ENCODE assay signal across 15 cellular contexts in the genomic region with DNA sequence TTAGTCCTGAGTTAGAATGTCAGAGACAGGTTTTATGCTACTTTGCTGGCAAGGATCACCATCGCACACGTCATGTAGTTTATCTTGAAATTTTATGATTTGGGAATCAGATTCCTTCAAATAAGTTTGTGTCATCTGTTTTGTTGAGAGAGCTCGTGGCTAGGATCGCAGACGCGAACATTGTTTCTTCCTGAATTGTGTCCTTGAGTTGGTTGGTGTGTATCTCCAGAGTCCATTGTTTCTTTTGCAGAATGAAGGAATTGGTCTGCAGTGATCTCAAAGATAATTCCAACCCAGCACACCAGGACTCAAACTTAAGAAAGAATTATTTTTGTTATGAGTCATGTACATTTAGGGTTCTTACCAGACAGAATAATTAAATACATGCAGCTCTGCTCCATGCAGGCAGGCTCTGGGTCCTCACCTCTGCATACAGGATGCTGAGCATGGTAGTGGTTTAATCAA. TPM values are rescaled to one million over a fixed set of nuclear protein-coding genes. Genes with fewer than 3 reads are reported as not detected.
DNase-seq lines count a peak whose midpoint lies in the region; ATAC-seq and TF ChIP-seq lines count a peak whose summit lies in the region.
"Had no signal": no experiment of that assay in that cellular context is flagged by ENCODE, and none has a peak within 500 bp of the region (broad histone marks: within the 10 kb centered on the region; RNA-seq: fewer than 3 reads in every experiment).

No MANE protein-coding gene starts in this region.

- peaks cover 18% of the 10 kb centered on the region for H3K4me1 ChIP-seq in fibroblast of lung (ENCODE audit: control insufficient read depth, extremely low read depth, insufficient read depth, low read length)

- H3K4me3 ChIP-seq in fibroblast of lung (replicated peaks in 1 of 4; ENCODE audit: control extremely low read depth in 1 of 4, insufficient read depth in 1 of 4, low read depth in 3 of 4, low read length in 4 of 4), result no peak overlapping the region
- H3K4me3 ChIP-seq: left ventricle myocardium inferior, suprapubic skin had no signal

- peak overlapping the region; percentile 40 for H3K4me2 ChIP-seq in fibroblast of lung (ENCODE audit: extremely low read depth, insufficient read depth, low read length)

- intact Hi-C loops in natural killer cell (cut with micrococcal nuclease), result no loop called here

- peaks cover 2% of the 10 kb centered on the region for H4K20me1 ChIP-seq in fibroblast of lung (ENCODE audit: control insufficient read depth, extremely low read depth, insufficient read depth, low read length)

- H3K27me3 ChIP-seq in fibroblast of lung (ENCODE audit: control insufficient read depth, insufficient read depth, low read length), result no peaks in the 10 kb centered on the region
- H3K27me3 ChIP-seq: suprapubic skin had no signal

- H3K27ac Mint-ChIP-seq in activated naive CD8-positive, alpha-beta T cell, result peak overlapping the region; percentile 22
- no peak overlapping the region for H3K27ac Mint-ChIP-seq in activated naive CD8-positive, alpha-beta T cell treated with anti-CD3 and anti-CD28 coated beads for 36 hours
- H3K27ac Mint-ChIP-seq in natural killer cell, result no peak overlapping the region
- H3K27ac Mint-ChIP-seq: T-cell had no signal

- H3K36me3 ChIP-seq in fibroblast of lung (ENCODE audit: control insufficient read depth, insufficient read depth, low read length), result no peaks in the 10 kb centered on the region
- H3K36me3 ChIP-seq: left ventricle myocardium inferior, suprapubic skin had no signal

- peaks cover 86% of the 10 kb centered on the region for H3K79me2 ChIP-seq in fibroblast of lung (ENCODE audit: control insufficient read depth, insufficient read depth, low read length)

- ATAC-seq in SK-N-SH treated with all-trans-retinoic acid at 6 μM for 48 hours, result peak; percentile 43
- no peak for ATAC-seq in natural killer cell
- ATAC-seq: T-cell had no signal

- no peak overlapping the region for H2AFZ ChIP-seq in fibroblast of lung (ENCODE audit: low read length)

- H3K36me3 Mint-ChIP-seq in activated naive CD8-positive, alpha-beta T cell, result peaks cover 11% of the 10 kb centered on the region
- H3K36me3 Mint-ChIP-seq in activated naive CD8-positive, alpha-beta T cell treated with anti-CD3 and anti-CD28 coated beads for 36 hours, result peaks cover 47% of the 10 kb centered on the region
- no peaks in the 10 kb centered on the region for H3K36me3 Mint-ChIP-seq in natural killer cell
- H3K36me3 Mint-ChIP-seq: T-cell had no signal

- H3K9me3 Mint-ChIP-seq in activated naive CD8-positive, alpha-beta T cell (ENCODE audit: low read depth), result no peaks in the 10 kb centered on the region
- H3K9me3 Mint-ChIP-seq in activated naive CD8-positive, alpha-beta T cell treated with anti-CD3 and anti-CD28 coated beads for 36 hours, result peaks cover 2% of the 10 kb centered on the region
- H3K9me3 Mint-ChIP-seq in natural killer cell, result no peaks in the 10 kb centered on the region
- H3K9me3 Mint-ChIP-seq: central memory CD8-positive, alpha-beta T cell; T-cell had no signal

- TF ChIP-seq CTCF in fibroblast of lung (conservative IDR thresholded peaks at IDR 0.05 in 1 of 2, IDR thresholded peaks at IDR 0.05 in 1 of 2; ENCODE audit: low read depth in 1 of 2, low read length in 2 of 2), result no peak
- TF ChIP-seq CTCF in natural killer cell (IDR thresholded peaks at IDR 0.05), result no peak

- no peak for DNase-seq in activated naive CD8-positive, alpha-beta T cell treated with anti-CD3 and anti-CD28 coated beads for 36 hours
- peak; percentile 57 to 87 for DNase-seq in fibroblast of lung (ENCODE audit: low read depth in 2 of 2)
- DNase-seq in smooth muscle cell of the brain vasculature (ENCODE audit: low read depth, low spot score), result peak; percentile 55
- no peak for DNase-seq in natural killer cell
- no peak for DNase-seq in amygdala (lab: John Stamatoyannopoulos, UW)
- DNase-seq in activated T-cell treated with anti-CD3 and anti-CD28 coated beads for 4 hours, result no peak
- DNase-seq: left ventricle myocardium inferior, NCI-H2029, NCI-H69, posterior cingulate gyrus, T-cell had no signal

- no peaks in the 10 kb centered on the region for H3K9me3 ChIP-seq in fibroblast of lung (ENCODE audit: control insufficient read depth, insufficient read depth, low read depth, low read length)
- H3K9me3 ChIP-seq: left ventricle myocardium inferior, suprapubic skin had no signal

- no peak overlapping the region for H3K27ac ChIP-seq in fibroblast of lung (ENCODE audit: insufficient read depth, low read length)
- H3K27ac ChIP-seq: left ventricle myocardium inferior, suprapubic skin had no signal

- H3K27me3 Mint-ChIP-seq in activated naive CD8-positive, alpha-beta T cell, result no peaks in the 10 kb centered on the region
- H3K27me3 Mint-ChIP-seq in activated naive CD8-positive, alpha-beta T cell treated with anti-CD3 and anti-CD28 coated beads for 36 hours, result no peaks in the 10 kb centered on the region
- H3K27me3 Mint-ChIP-seq in natural killer cell (ENCODE audit: low read depth in 2 of 2), result no peaks in the 10 kb centered on the region
- H3K27me3 Mint-ChIP-seq: central memory CD8-positive, alpha-beta T cell; T-cell had no signal

- H3K4me3 Mint-ChIP-seq in activated naive CD8-positive, alpha-beta T cell, result peak overlapping the region; percentile 21
- no peak overlapping the region for H3K4me3 Mint-ChIP-seq in activated naive CD8-positive, alpha-beta T cell treated with anti-CD3 and anti-CD28 coated beads for 36 hours
- no peak overlapping the region for H3K4me3 Mint-ChIP-seq in natural killer cell
- H3K4me3 Mint-ChIP-seq: central memory CD8-positive, alpha-beta T cell; T-cell had no signal

- peaks cover 82% of the 10 kb centered on the region for H3K4me1 Mint-ChIP-seq in activated naive CD8-positive, alpha-beta T cell (ENCODE audit: low read depth)
- peaks cover 66% of the 10 kb centered on the region for H3K4me1 Mint-ChIP-seq in activated naive CD8-positive, alpha-beta T cell treated with anti-CD3 and anti-CD28 coated beads for 36 hours
- H3K4me1 Mint-ChIP-seq in natural killer cell, result peaks cover 0 to 6% of the 10 kb centered on the region in 2 donors
- H3K4me1 Mint-ChIP-seq: central memory CD8-positive, alpha-beta T cell had no signal

- H3K9ac ChIP-seq in fibroblast of lung (ENCODE audit: insufficient read depth, low read length), result no peak overlapping the region

TF ChIP-seq in SK-N-SH treated with all-trans-retinoic acid at 6 μM for 48 hours, 23 proteins besides CTCF, POLR2A, EP300 and RAD21 (continues in another document):
- TF ChIP-seq CSDC2 (CRISPR knock-in tag; IDR thresholded peaks at IDR 0.05) (no peak), OSR1 (CRISPR knock-in tag; IDR thresholded peaks at IDR 0.05) (no peak), ZC3H10 (CRISPR knock-in tag; IDR thresholded peaks at IDR 0.05) (no peak), ZNF70 (CRISPR knock-in tag; IDR thresholded peaks at IDR 0.05) (no peak), ARNTL (CRISPR knock-in tag; IDR thresholded peaks at IDR 0.05; ENCODE audit: borderline replicate concordance, low read depth) (no peak), ZFP30 (CRISPR knock-in tag; IDR thresholded peaks at IDR 0.05) (no peak), SNAI2 (CRISPR knock-in tag; IDR thresholded peaks at IDR 0.05) (peak; percentile 74; the same call in 1 of the 2 replicates), ZNF565 (CRISPR knock-in tag; conservative IDR thresholded peaks at IDR 0.05; ENCODE audit: low read depth) (no peak), TSHZ2 (CRISPR knock-in tag; IDR thresholded peaks at IDR 0.05) (no peak; the same call in 1 of the 2 replicates), RARB (CRISPR knock-in tag; IDR thresholded peaks at IDR 0.05) (no peak), ZNF8 (CRISPR knock-in tag; IDR thresholded peaks at IDR 0.05) (no peak), ESRRG (CRISPR knock-in tag; IDR thresholded peaks at IDR 0.05) (no peak)
- TF ChIP-seq, protein P1, sequence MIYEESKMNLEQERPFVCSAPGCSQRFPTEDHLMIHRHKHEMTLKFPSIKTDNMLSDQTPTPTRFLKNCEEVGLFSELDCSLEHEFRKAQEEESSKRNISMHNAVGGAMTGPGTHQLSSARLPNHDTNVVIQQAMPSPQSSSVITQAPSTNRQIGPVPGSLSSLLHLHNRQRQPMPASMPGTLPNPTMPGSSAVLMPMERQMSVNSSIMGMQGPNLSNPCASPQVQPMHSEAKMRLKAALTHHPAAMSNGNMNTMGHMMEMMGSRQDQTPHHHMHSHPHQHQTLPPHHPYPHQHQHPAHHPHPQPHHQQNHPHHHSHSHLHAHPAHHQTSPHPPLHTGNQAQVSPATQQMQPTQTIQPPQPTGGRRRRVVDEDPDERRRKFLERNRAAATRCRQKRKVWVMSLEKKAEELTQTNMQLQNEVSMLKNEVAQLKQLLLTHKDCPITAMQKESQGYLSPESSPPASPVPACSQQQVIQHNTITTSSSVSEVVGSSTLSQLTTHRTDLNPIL (CRISPR knock-in tag; IDR thresholded peaks at IDR 0.05; ENCODE audit: low read depth), result 0 out of 2 replicates have a peak, but pooled peaks have one; percentile 22

RNA-seq across cellular contexts. Expression of gene PRKCA, which starts 51.6 kb away (rescaled TPM):
- 10 to 100 TPM; 63.5 to 65.8 TPM for total RNA-seq in activated naive CD8-positive, alpha-beta T cell treated with anti-CD3 and anti-CD28 coated beads for 36 hours
- total RNA-seq in fibroblast of lung (14.6 and 34.0 TPM in 2 replicates), natural killer cell (10 to 100 TPM; 19.6 to 29.0 (median 20.4) TPM)
- 46.3 and 74.2 TPM in 2 replicates for polyA plus RNA-seq in fibroblast of lung
- 25.2 and 45.4 TPM in 2 replicates for polyA plus RNA-seq in fibroblast of lung (2012)
- polyA minus RNA-seq in fibroblast of lung (ENCODE audit: low replicate concordance), result 105 and 147 TPM in 2 replicates

Comparison
In these comparisons a context has a peak if more than half of its experiments do, and no peak if none do; other contexts are left out.
1. DNase-seq: peak in fibroblast of lung (2 of 2) and smooth muscle cell of the brain vasculature (single experiment); none in activated naive CD8-positive, alpha-beta T cell treated with anti-CD3 and anti-CD28 coated beads for 36 hours (single experiment), natural killer cell (single experiment), amygdala (0 of 56) and activated T-cell treated with anti-CD3 and anti-CD28 coated beads for 4 hours (single experiment).